ENCODE assay signal across 1 cellular context in genomic region chr20:36506253-36506652, GRCh38.
TF ChIP-seq lines count a peak whose summit lies in the region.

No MANE protein-coding gene starts in this region.

TF ChIP-seq in SK-N-SH treated with all-trans-retinoic acid at 6 μM for 48 hours, 23 proteins besides CTCF, POLR2A, EP300 and RAD21 (continued from another document):
- TF ChIP-seq PATZ1 (CRISPR knock-in tag; IDR thresholded peaks at IDR 0.05; ENCODE audit: borderline replicate concordance) = no peak
